13 cellular contexts compared by ENCODE assay signal in the genomic region with DNA sequence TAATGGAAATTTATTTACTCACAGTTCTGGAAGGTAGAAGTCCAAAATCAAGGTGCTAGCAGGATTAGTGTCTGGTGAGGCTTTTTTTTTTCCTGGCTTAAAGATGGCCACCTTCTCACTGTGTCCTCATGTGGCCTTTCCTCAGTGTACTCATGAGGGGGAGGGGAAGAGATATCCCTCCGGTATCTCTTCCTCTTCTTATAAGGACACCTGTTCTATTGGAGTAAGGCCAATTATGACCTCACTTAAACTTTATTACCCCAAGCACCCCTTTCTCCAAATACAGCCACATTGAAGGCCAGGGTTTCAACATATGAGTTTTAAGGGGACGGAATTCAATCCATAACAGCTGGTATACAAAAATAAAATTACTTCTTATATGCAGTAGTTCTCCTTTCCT.
"Had no signal": no experiment of that assay in that cellular context is flagged by ENCODE, and none has a peak within 500 bp of the region (broad histone marks: within the 10 kb centered on the region; RNA-seq: fewer than 3 reads in every experiment).

No MANE protein-coding gene starts in this region.

- H3K27me3 Mint-ChIP-seq: activated naive CD8-positive, alpha-beta T cell; activated T-cell treated with anti-CD3 and anti-CD28 coated beads, Interleukin-2, amount 50 U/mL, for 24 hours had no signal

- ATAC-seq: left colon; naive thymus-derived CD8-positive, alpha-beta T cell had no signal

- H3K27ac Mint-ChIP-seq: activated naive CD8-positive, alpha-beta T cell; activated T-cell treated with anti-CD3 and anti-CD28 coated beads, Interleukin-2, amount 50 U/mL, for 24 hours; immature natural killer cell; naive thymus-derived CD8-positive, alpha-beta T cell had no signal

- H3K27me3 ChIP-seq: dorsolateral prefrontal cortex, esophagus muscularis mucosa, neutrophil had no signal

- H3K4me3 Mint-ChIP-seq: activated naive CD8-positive, alpha-beta T cell; activated T-cell treated with anti-CD3 and anti-CD28 coated beads, Interleukin-2, amount 50 U/mL, for 24 hours; immature natural killer cell; naive thymus-derived CD8-positive, alpha-beta T cell had no signal

- H3K9me3 Mint-ChIP-seq: activated T-cell treated with anti-CD3 and anti-CD28 coated beads, Interleukin-2, amount 50 U/mL, for 24 hours; naive thymus-derived CD8-positive, alpha-beta T cell had no signal

- H3K27ac ChIP-seq: dorsolateral prefrontal cortex, esophagus muscularis mucosa, neutrophil, skin epidermis had no signal

- DNase-seq: activated CD4-positive, alpha-beta T cell treated with anti-CD3 and anti-CD28 coated beads, Interleukin-2, amount 50 U/mL, for 4 hours; activated CD4-positive, CD25-positive, alpha-beta regulatory T cell treated with anti-CD3 and anti-CD28 coated beads, Interleukin-2, amount 50 U/mL, for 72 hours; activated effector memory CD4-positive, alpha-beta T cell treated with Interleukin-2 at 50 U/mL for 16 hours; activated T-cell treated with anti-CD3 and anti-CD28 coated beads, Interleukin-2, amount 50 U/mL, for 24 hours; amygdala; dorsolateral prefrontal cortex; immature natural killer cell; left colon; naive thymus-derived CD8-positive, alpha-beta T cell had no signal

- H3K4me3 ChIP-seq: dorsolateral prefrontal cortex, esophagus muscularis mucosa, skin epidermis had no signal

- H3K36me3 Mint-ChIP-seq: activated naive CD8-positive, alpha-beta T cell; immature natural killer cell; naive thymus-derived CD8-positive, alpha-beta T cell had no signal

- H3K9me3 ChIP-seq: esophagus muscularis mucosa, neutrophil had no signal

- H3K36me3 ChIP-seq: esophagus muscularis mucosa, neutrophil had no signal
